ENCODE assay signal across 32 cellular contexts in genomic region chr15:48465410-48465809, GRCh38.
"Had no signal": no experiment of that assay in that cellular context is flagged by ENCODE, and none has a peak within 500 bp of the region (broad histone marks: within the 10 kb centered on the region; RNA-seq: fewer than 3 reads in every experiment).

No MANE protein-coding gene starts in this region.

- H3K9me3 ChIP-seq: Peyer's patch had no signal

- DNase-seq: activated CD4-positive, alpha-beta T cell treated with anti-CD3 and anti-CD28 coated beads, Interleukin-2, amount 10 ng/mL, durations not matched to agents 24 days and 14 days; activated CD4-positive, alpha-beta T cell treated with anti-CD3 and anti-CD28 coated beads, Interleukin-2, amount 50 U/mL, for 4 hours; activated CD8-positive, alpha-beta T cell treated with anti-CD3 and anti-CD28 coated beads for 36 hours; activated effector memory CD4-positive, alpha-beta T cell treated with anti-CD3 and anti-CD28 coated beads, Interleukin-2, amount 50 U/mL, for 16 hours; activated naive CD4-positive, alpha-beta T cell; activated naive CD4-positive, alpha-beta T cell treated with anti-CD3 and anti-CD28 coated beads, Interleukin-2, amount 50 U/mL, for 16 hours; activated naive CD8-positive, alpha-beta T cell treated with anti-CD3 and anti-CD28 coated beads for 36 hours; activated T-cell treated with anti-CD3 and anti-CD28 coated beads, Interleukin-2, amount 50 U/mL, for 1 hour; activated T-cell treated with anti-CD3 and anti-CD28 coated beads, Interleukin-2, amount 50 U/mL, for 72 hours; amniotic stem cell; aorta; brain microvascular endothelial cell; NCI-H1092 treated with DMSO at 0.1 percent for 48 hours; NCI-H1417; NCI-H146; NCI-H187; NCI-H2029 treated with DMSO at 0.1 percent for 48 hours; NCI-H2107; NCI-H2171; NCI-H510A; NCI-H526; NCI-H748 treated with DMSO at 0.1 percent for 48 hours; NK-92 treated with Interleukin-12 subunit alpha and Interleukin-12 subunit beta, amount 100 ng/mL, for 24 hours; PC-3; Peyer's patch; SIG-M5; T1000 had no signal

- H3K9ac ChIP-seq: KMS-11 had no signal

- H3K27me3 ChIP-seq: brain microvascular endothelial cell, cardiac muscle cell, Peyer's patch had no signal

- H3K4me3 ChIP-seq: cardiac muscle cell, Peyer's patch had no signal

- ATAC-seq: activated CD8-positive, alpha-beta T cell treated with anti-CD3 and anti-CD28 coated beads for 36 hours; activated T-cell treated with anti-CD3 and anti-CD28 coated beads, Interleukin-2, amount 50 U/mL, for 72 hours; activated T-helper 17 cell treated with anti-CD3 and anti-CD28 coated beads, Interleukin-2, amount 50 U/mL, for 72 hours; PC-3; Right ventricle myocardium inferior had no signal

- H3K27ac ChIP-seq: brain microvascular endothelial cell, cardiac muscle cell, KMS-11, Peyer's patch, RWPE1 had no signal

- H3K36me3 ChIP-seq: cardiac muscle cell had no signal

- H3K4me1 ChIP-seq: Peyer's patch had no signal
